Comparison of ENCODE assay signal across 29 cellular contexts in genomic region chr2:183606022-183606717, GRCh38.
"Had no signal": no experiment of that assay in that cellular context is flagged by ENCODE, and none has a peak within 500 bp of the region (broad histone marks: within the 10 kb centered on the region; RNA-seq: fewer than 3 reads in every experiment).

No MANE protein-coding gene starts in this region.

- DNase-seq: activated B cell treated with CpG ODN at 0.5 μM for 24 hours; activated CD4-positive, alpha-beta T cell treated with anti-CD3 and anti-CD28 coated beads for 48 hours; activated CD4-positive, alpha-beta T cell treated with anti-CD3 and anti-CD28 coated beads, Interleukin-2, amount 50 U/mL, for 1 hour; activated CD4-positive, alpha-beta T cell treated with anti-CD3 and anti-CD28 coated beads, Interleukin-2, amount 50 U/mL, for 48 hours; activated CD8-positive, alpha-beta memory T cell treated with anti-CD3 and anti-CD28 coated beads for 24 hours; activated CD8-positive, alpha-beta T cell treated with anti-CD3 and anti-CD28 coated beads for 36 hours; activated effector memory CD4-positive, alpha-beta T cell treated with Interleukin-2 at 50 U/mL for 16 hours; activated gamma-delta T cell treated with Interleukin-2 at 50 U/mL for 16 hours; activated naive CD4-positive, alpha-beta T cell treated with anti-CD3 and anti-CD28 coated beads, Interleukin-2, amount 50 U/mL, for 16 hours; activated naive CD4-positive, alpha-beta T cell treated with Interleukin-2 at 50 U/mL for 16 hours; activated T-cell treated with anti-CD3 and anti-CD28 coated beads, Interleukin-2, amount 50 U/mL, for 4 hours; amniotic stem cell; anterior cingulate cortex; body of pancreas; caudate nucleus; cortex of kidney; dermis blood vessel endothelial cell; effector CD4-positive, alpha-beta T cell; effector memory CD8-positive, alpha-beta T cell; erythroblast; foreskin melanocyte; heart right ventricle; T-helper 17 cell; T1000; WERI-Rb-1 had no signal

- H3K4me1 ChIP-seq: body of pancreas, esophagus muscularis mucosa, gastroesophageal sphincter, heart right ventricle had no signal

- H3K27me3 ChIP-seq: body of pancreas, esophagus muscularis mucosa, gastroesophageal sphincter, heart right ventricle had no signal

- H3K27ac ChIP-seq: body of pancreas, esophagus muscularis mucosa, gastroesophageal sphincter, heart right ventricle, WERI-Rb-1 had no signal

- ATAC-seq: activated CD4-positive, CD25-positive, alpha-beta regulatory T cell treated with anti-CD3 and anti-CD28 coated beads, Interleukin-2, amount 50 U/mL, for 24 hours; activated CD8-positive, alpha-beta T cell treated with anti-CD3 and anti-CD28 coated beads for 36 hours; activated T-cell treated with anti-CD3 and anti-CD28 coated beads, Interleukin-2, amount 50 U/mL, for 4 hours; activated T-helper 17 cell treated with anti-CD3 and anti-CD28 coated beads, Interleukin-2, amount 50 U/mL, for 72 hours; body of pancreas; effector memory CD8-positive, alpha-beta T cell; gastroesophageal sphincter; heart right ventricle; T-helper 17 cell had no signal
